In genomic region chr1:36149237-36149972, GRCh38 we compare ENCODE assay signal across 8 cellular contexts.
DNase-seq lines count a peak whose midpoint lies in the region; ATAC-seq lines count a peak whose summit lies in the region.

Gene TRAPPC3 (minus strand): TSS chr1:36149486. CDS start chr1:36149378, 108 bp downstream.

- DNase-seq in Ammon's horn (ENCODE audit: low spot score) (peak; percentile 100), NCI-H446 (lab: John Stamatoyannopoulos, UW) (peak; percentile 99 to 100), iris pigment epithelial cell (ENCODE audit: low read depth) (peak; percentile 100)
- DNase-seq in activated CD4-positive, CD25-positive, alpha-beta regulatory T cell treated with anti-CD3 and anti-CD28 coated beads, Interleukin-2, amount 50 U/mL, for 16 hours (ENCODE audit: low read depth, low spot score), result peak; percentile 98
- peak; percentile 95 to 98 for DNase-seq in central memory CD8-positive, alpha-beta T cell (ENCODE audit: low spot score in 2 of 2)
- DNase-seq in stimulated activated CD4-positive, alpha-beta T cell treated with anti-CD3 and anti-CD28 coated beads, Interleukin-12 subunit alpha, Interleukin-12 subunit beta, amount 100 ng/mL, for 4 hours, result peak; percentile 99

- H3K36me3 Mint-ChIP-seq in central memory CD8-positive, alpha-beta T cell (ENCODE audit: insufficient read depth), result peaks cover 17% of the 10 kb centered on the region

- peaks cover 66% of the 10 kb centered on the region for H3K4me1 Mint-ChIP-seq in central memory CD8-positive, alpha-beta T cell

- H3K4me3 Mint-ChIP-seq in central memory CD8-positive, alpha-beta T cell, result peak within 1 kb of the TSS; percentile 100

- no peaks in the 10 kb centered on the region for H3K27me3 Mint-ChIP-seq in central memory CD8-positive, alpha-beta T cell

- ATAC-seq in GM19035 (IDR thresholded peaks at IDR 0.05; ENCODE audit: unreplicated experiment), result peak; percentile 88
- peak; percentile 89 for ATAC-seq in HG03354 (IDR thresholded peaks at IDR 0.05; ENCODE audit: poor library complexity, severe bottlenecking, unreplicated experiment)
- ATAC-seq in central memory CD8-positive, alpha-beta T cell (replicated peaks; ENCODE audit: extremely low read depth, poor library complexity, severe bottlenecking), result peak; percentile 95

- H3K9me3 Mint-ChIP-seq in central memory CD8-positive, alpha-beta T cell, result no peaks in the 10 kb centered on the region

- H3K27ac Mint-ChIP-seq in central memory CD8-positive, alpha-beta T cell (ENCODE audit: low read depth), result peak within 1 kb of the TSS; percentile 99

Comparison
In these comparisons a context has a peak if more than half of its experiments do, and no peak if none do; other contexts are left out.
1. Peak in every context shown above with its lines: DNase-seq and ATAC-seq.